Comparison of ENCODE assay signal across 18 cellular contexts in genomic region chr5:111447822-111448221, GRCh38.
A peak's percentile ranks its signal among the peaks of the same experiment; 100 is the strongest.
DNase-seq lines count a peak whose midpoint lies in the region; ATAC-seq and TF ChIP-seq lines count a peak whose summit lies in the region.
"Had no signal": no experiment of that assay in that cellular context is flagged by ENCODE, and none has a peak within 500 bp of the region (broad histone marks: within the 10 kb centered on the region; RNA-seq: fewer than 3 reads in every experiment).

No MANE protein-coding gene starts in this region.

- no peaks in the 10 kb centered on the region for H3K9me3 Mint-ChIP-seq in GM23338
- H3K9me3 Mint-ChIP-seq: stimulated activated effector memory CD8-positive, alpha-beta T cell treated with anti-CD3 and anti-CD28 coated beads, Interleukin-12 subunit alpha, Interleukin-12 subunit beta, amount 100 ng/mL, for 72 hours had no signal

- no peak overlapping the region for H2AFZ ChIP-seq in GM23338
- H2AFZ ChIP-seq: parathyroid adenoma had no signal

- no peak for TF ChIP-seq CTCF in GM23338 (conservative IDR thresholded peaks at IDR 0.05; ENCODE audit: low read depth in 2 of 2)

- H3K4me3 ChIP-seq in GM23338 = no peak overlapping the region
- H3K4me3 ChIP-seq in H7 (ENCODE audit: insufficient read depth, low read depth, low read length) = no peak overlapping the region
- H3K4me3 ChIP-seq: GM12878, SJCRH30, skin epidermis, tibial artery had no signal

- H4K20me1 ChIP-seq in GM23338 (replicated peaks; ENCODE audit: insufficient read depth) = no peaks in the 10 kb centered on the region

- H3K27ac Mint-ChIP-seq in GM23338 = peak overlapping the region; percentile 30; the same call in 1 of the 2 replicates
- H3K27ac Mint-ChIP-seq: stimulated activated effector memory CD8-positive, alpha-beta T cell treated with anti-CD3 and anti-CD28 coated beads, Interleukin-12 subunit alpha, Interleukin-12 subunit beta, amount 100 ng/mL, for 72 hours had no signal

- H3K36me3 ChIP-seq in GM23338 (ENCODE audit: insufficient read depth) = no peaks in the 10 kb centered on the region
- no peaks in the 10 kb centered on the region for H3K36me3 ChIP-seq in H7 (replicated peaks; ENCODE audit: control insufficient read depth, insufficient read depth, low read length)
- H3K36me3 ChIP-seq: SJCRH30, tibial artery had no signal

- DNase-seq in DMS153 (lab: John Stamatoyannopoulos, UW) (peak; percentile 5), GM23338 (ENCODE audit: low spot score) (peak; percentile 32), NCI-H2196 (lab: John Stamatoyannopoulos, UW; ENCODE audit: unreplicated experiment) (peak; percentile 33), cerebellar cortex (ENCODE audit: low spot score) (peak; percentile 38), H7 (no peak), midbrain (lab: John Stamatoyannopoulos, UW) (no peak), HPDE6-E6E7 (ENCODE audit: extremely low spot score) (no peak), hypothalamus (lab: John Stamatoyannopoulos, UW) (no peak)
- DNase-seq: activated T-cell treated with anti-CD3 and anti-CD28 coated beads, Interleukin-2, amount 50 U/mL, for 1 hour; BE2C; central memory CD4-positive, alpha-beta T cell; tibial artery had no signal

- no peak; the same call in 2 of the 3 replicates for ATAC-seq in GM23338
- ATAC-seq: GM12878; left lobe of liver; stimulated activated effector memory CD8-positive, alpha-beta T cell treated with anti-CD3 and anti-CD28 coated beads, Interleukin-12 subunit alpha, Interleukin-12 subunit beta, amount 100 ng/mL, for 72 hours had no signal

- no peaks in the 10 kb centered on the region; the same call in 2 of the 3 replicates for H3K36me3 Mint-ChIP-seq in GM23338 (ENCODE audit: low read depth)

- H3K4me3 Mint-ChIP-seq in GM23338 = no peak overlapping the region
- H3K4me3 Mint-ChIP-seq: stimulated activated effector memory CD8-positive, alpha-beta T cell treated with anti-CD3 and anti-CD28 coated beads, Interleukin-12 subunit alpha, Interleukin-12 subunit beta, amount 100 ng/mL, for 72 hours had no signal

- peaks cover 15% of the 10 kb centered on the region for H3K4me1 Mint-ChIP-seq in GM23338
- H3K4me1 Mint-ChIP-seq: stimulated activated effector memory CD8-positive, alpha-beta T cell treated with anti-CD3 and anti-CD28 coated beads, Interleukin-12 subunit alpha, Interleukin-12 subunit beta, amount 100 ng/mL, for 72 hours had no signal

- no peaks in the 10 kb centered on the region for H3K79me2 ChIP-seq in GM23338 (replicated peaks; ENCODE audit: insufficient read depth)
- H3K79me2 ChIP-seq: parathyroid adenoma had no signal

- H3F3A ChIP-seq in GM23338 (replicated peaks; ENCODE audit: low read depth) = no peaks in the 10 kb centered on the region

- peaks cover 16% of the 10 kb centered on the region for H3K4me1 ChIP-seq in GM23338 (ENCODE audit: insufficient read depth)
- H3K4me1 ChIP-seq: parathyroid adenoma, tibial artery had no signal

- peak overlapping the region; percentile 13; the same call in 1 of the 2 replicates for H3K4me2 ChIP-seq in GM23338

- H3K27ac ChIP-seq in GM23338 (ENCODE audit: low read depth) = peak overlapping the region; percentile 18; the same call in 1 of the 2 replicates
- H3K27ac ChIP-seq: parathyroid adenoma, SJCRH30, skin epidermis, tibial artery had no signal

- H3K27me3 Mint-ChIP-seq in GM23338 (ENCODE audit: insufficient read depth, low read depth, poor library complexity) = peaks cover 1% of the 10 kb centered on the region

- no peaks in the 10 kb centered on the region for H3K27me3 ChIP-seq in GM23338 (ENCODE audit: insufficient read depth)
- H3K27me3 ChIP-seq in H7 (ENCODE audit: control insufficient read depth, insufficient read depth, low read length) = no peaks in the 10 kb centered on the region
- H3K27me3 ChIP-seq: BE2C, SJCRH30, tibial artery had no signal

- no peaks in the 10 kb centered on the region; the same call in 1 of the 2 replicates for H3K9me2 ChIP-seq in GM23338 (ENCODE audit: insufficient read depth)

TF ChIP-seq in GM23338, 12 proteins besides CTCF, POLR2A, EP300 and RAD21:
- TF ChIP-seq NANOG (IDR thresholded peaks at IDR 0.05; ENCODE audit: borderline replicate concordance) = peak; percentile 22; the same call in 1 of the 2 replicates
- TF ChIP-seq STAT1 (IDR thresholded peaks at IDR 0.05; ENCODE audit: unreplicated experiment) = no peak

Comparison
In these comparisons a context has a peak if more than half of its experiments do, and no peak if none do; other contexts are left out.
1. DNase-seq: peak in DMS153 (single experiment), GM23338 (single experiment), NCI-H2196 (single experiment) and cerebellar cortex (single experiment); none in H7 (single experiment), midbrain (single experiment), HPDE6-E6E7 (single experiment) and hypothalamus (0 of 51).